In genomic region chr2:46545015-46545839, GRCh38 we compare ENCODE assay signal across 10 cellular contexts. TPM values are rescaled to one million over a fixed set of nuclear protein-coding genes. Genes with fewer than 3 reads are reported as not detected.
DNase-seq lines count a peak whose midpoint lies in the region; ATAC-seq, FAIRE-seq and TF ChIP-seq lines count a peak whose summit lies in the region.
"Had no signal": no experiment of that assay in that cellular context is flagged by ENCODE, and none has a peak within 500 bp of the region (broad histone marks: within the 10 kb centered on the region; RNA-seq: fewer than 3 reads in every experiment).

No MANE protein-coding gene starts in this region.

- DNase-seq in K562 (ENCODE audit: extremely low read depth in 1 of 4, low spot score in 3 of 4) = peak; percentile 32 to 37 (median 36)
- no peak for DNase-seq in smooth muscle cell (lab: John Stamatoyannopoulos, UW; ENCODE audit: unreplicated experiment)
- DNase-seq in stimulated activated naive CD8-positive, alpha-beta T cell treated with anti-CD3 and anti-CD28 coated beads, Interleukin-15, amount 100 ng/mL, for 72 hours = no peak
- DNase-seq in foreskin melanocyte = no peak
- no peak for DNase-seq in NCI-H146 (lab: John Stamatoyannopoulos, UW)
- DNase-seq: HCEC 1CT, PC-3 had no signal

- H3K9ac ChIP-seq in K562 (ENCODE audit: insufficient read depth in 1 of 2, low read depth in 2 of 2, low read length in 2 of 2) (no peak overlapping the region), smooth muscle cell (ENCODE audit: low read depth) (no peak overlapping the region)

- POLR2A ChIA-PET in K562 (lab: Yijun Ruan, JAX) = interaction anchor here (0.5 to 1.9 kb wide), 5 partner anchors 14 to 75 kb away, joined by 3 to 7 read pairs (median 4); no protein-coding TSS in a partner anchor

- no TSS peak for BruUV-seq in K562 (replicated peaks; lab: Mats Ljungman, UMichigan)

- peaks cover under 1% of the 10 kb centered on the region for H3K9me1 ChIP-seq in K562 (ENCODE audit: control insufficient read depth, insufficient read depth, low read length)

- no peak overlapping the region for H3K4me3 ChIP-seq in K562
- H3K4me3 ChIP-seq in smooth muscle cell = no peak overlapping the region

- H3K4me2 ChIP-seq in K562 (ENCODE audit: insufficient read depth, low read length) = 0 out of 2 replicates have a peak overlapping the region, but pooled peaks have one; percentile 0
- peak overlapping the region; percentile 95 for H3K4me2 ChIP-seq in smooth muscle cell

- in situ Hi-C loops in K562 (cut with MboI) = no loop called here

- no peak for TF ChIP-seq POLR2A in K562 (conservative IDR thresholded peaks at IDR 0.05)

- WGBS in K562 (ENCODE audit: insufficient coverage, low coverage, missing lambda C conversion rate) = 5% methylated on average over 7 of the region's 7 CpGs
- 86% methylated on average over 7 of the region's 7 CpGs for WGBS in smooth muscle cell (ENCODE audit: low lambda C conversion rate)

- CTCF ChIA-PET in K562 (lab: Yijun Ruan, JAX; ENCODE audit: low intra/inter-chr PET ratio) = interaction anchor here (0.6 kb wide), 1 partner anchor 552 kb away, joined by 3 read pairs; no protein-coding TSS in a partner anchor

- H3F3A ChIP-seq in smooth muscle cell (ENCODE audit: low read depth) = peaks cover 13% of the 10 kb centered on the region

- H3K79me2 ChIP-seq in K562 (ENCODE audit: control insufficient read depth, insufficient read depth, low read length) (peaks cover 4% of the 10 kb centered on the region; the same call in 1 of the 3 replicates), smooth muscle cell (ENCODE audit: low read depth) (peaks cover 47% of the 10 kb centered on the region)

- no peak overlapping the region for H3K27ac ChIP-seq in K562 (ENCODE audit: extremely low read depth, low read depth, low read length)
- H3K27ac ChIP-seq in smooth muscle cell (ENCODE audit: low read depth) = no peak overlapping the region

- TF ChIP-seq CTCF in K562 (IDR thresholded peaks at IDR 0.05 in 2 of 3, conservative IDR thresholded peaks at IDR 0.05 in 1 of 3; ENCODE audit: insufficient read depth in 2 of 3, low read depth in 1 of 3, low read length in 3 of 3) (no peak), smooth muscle cell (IDR thresholded peaks at IDR 0.05; ENCODE audit: borderline replicate concordance, insufficient read depth, poor library complexity, severe bottlenecking) (no peak)

- H2AFZ ChIP-seq in K562 (ENCODE audit: low read depth, low read length) (no peak overlapping the region), smooth muscle cell (ENCODE audit: low read depth) (no peak overlapping the region)

- no peaks in the 10 kb centered on the region for H3K9me3 Mint-ChIP-seq in stimulated activated naive CD8-positive, alpha-beta T cell treated with anti-CD3 and anti-CD28 coated beads, Interleukin-15, amount 100 ng/mL, for 72 hours
- H3K9me3 Mint-ChIP-seq: stimulated activated naive CD8-positive, alpha-beta T cell treated with anti-CD3 and anti-CD28 coated beads, Interleukin-15, Interleukin-2, amounts not matched to agents 100 ng/mL and 50 ng/mL, for 24 hours had no signal

- peaks cover 73% of the 10 kb centered on the region for H3K4me1 Mint-ChIP-seq in stimulated activated naive CD8-positive, alpha-beta T cell treated with anti-CD3 and anti-CD28 coated beads, Interleukin-15, amount 100 ng/mL, for 72 hours

- TF ChIP-seq RAD21 in K562 (CRISPR knock-in tag; conservative IDR thresholded peaks at IDR 0.05 in 1 of 2, IDR thresholded peaks at IDR 0.05 in 1 of 2) = no peak

- H4K20me1 ChIP-seq in K562 (replicated peaks; ENCODE audit: control insufficient read depth, insufficient read depth, low read length) (peaks cover 4% of the 10 kb centered on the region; the same call in 1 of the 2 replicates), smooth muscle cell (ENCODE audit: low read depth) (peaks cover 60% of the 10 kb centered on the region)

- H3K4me3 Mint-ChIP-seq in stimulated activated naive CD8-positive, alpha-beta T cell treated with anti-CD3 and anti-CD28 coated beads, Interleukin-15, amount 100 ng/mL, for 72 hours = no peak overlapping the region

- H3K4me1 ChIP-seq in K562 (replicated peaks in 1 of 2; ENCODE audit: control insufficient read depth in 2 of 2, insufficient read depth in 2 of 2, low read length in 2 of 2) (peaks cover 28 to 39% of the 10 kb centered on the region in 2 experiments), smooth muscle cell (ENCODE audit: low read depth) (peaks cover 7% of the 10 kb centered on the region)

- intact Hi-C loops in K562 (cut with micrococcal nuclease) = no loop called here

- peak overlapping the region in 1 of 2 donors; percentile 31 for H3K27ac Mint-ChIP-seq in stimulated activated naive CD8-positive, alpha-beta T cell treated with anti-CD3 and anti-CD28 coated beads, Interleukin-15, amount 100 ng/mL, for 72 hours

- H3K36me3 ChIP-seq in K562 (ENCODE audit: control insufficient read depth, insufficient read depth, low read length) (peaks cover 8% of the 10 kb centered on the region; the same call in 1 of the 3 replicates), smooth muscle cell (ENCODE audit: low read depth) (no peaks in the 10 kb centered on the region)

- ATAC-seq in GM18868 (IDR thresholded peaks at IDR 0.05; ENCODE audit: unreplicated experiment) (peak; percentile 24), HG03066 (IDR thresholded peaks at IDR 0.05; ENCODE audit: low read depth, unreplicated experiment) (peak; percentile 17), K562 (no peak)
- ATAC-seq in stimulated activated naive CD8-positive, alpha-beta T cell treated with anti-CD3 and anti-CD28 coated beads, Interleukin-15, amount 100 ng/mL, for 72 hours = no peak
- ATAC-seq: PC-3 had no signal

- H3K27me3 Mint-ChIP-seq in stimulated activated naive CD8-positive, alpha-beta T cell treated with anti-CD3 and anti-CD28 coated beads, Interleukin-15, amount 100 ng/mL, for 72 hours = no peaks in the 10 kb centered on the region
- H3K27me3 Mint-ChIP-seq: stimulated activated naive CD8-positive, alpha-beta T cell treated with anti-CD3 and anti-CD28 coated beads, Interleukin-15, Interleukin-2, amounts not matched to agents 100 ng/mL and 50 ng/mL, for 24 hours had no signal

- TF ChIP-seq EP300 in K562 (IDR thresholded peaks at IDR 0.05; ENCODE audit: low read length) = no peak

- no peaks in the 10 kb centered on the region for H3K27me3 ChIP-seq in K562 (ENCODE audit: control insufficient read depth in 2 of 2, insufficient read depth in 2 of 2, low read length in 2 of 2)
- no peaks in the 10 kb centered on the region for H3K27me3 ChIP-seq in smooth muscle cell (ENCODE audit: low read depth)

- H3K9me3 ChIP-seq in K562 (replicated peaks; ENCODE audit: control insufficient read depth, insufficient read depth, low read depth, low read length) = no peaks in the 10 kb centered on the region
- no peaks in the 10 kb centered on the region for H3K9me3 ChIP-seq in smooth muscle cell (replicated peaks; ENCODE audit: low read depth)

- FAIRE-seq in K562 (lab: Jason Lieb, UNC) = peak; percentile 67

RNA-seq across cellular contexts. Expression of gene ATP6V1E2, which starts 2.9 kb away (rescaled TPM):
- 9.3 and 14.4 TPM in 2 replicates for total RNA-seq in K562 (2011; cell fraction: chromatin; rRNA removed; ENCODE audit: low replicate concordance)
- 6.8 and 8.8 TPM in 2 replicates for total RNA-seq in K562 (2011; cell fraction: nucleolus; rRNA removed)
- total RNA-seq in K562 (2011; cell fraction: nucleoplasm; rRNA removed) = 9.9 and 10.0 TPM in 2 replicates
- total RNA-seq in K562 (2014; rRNA removed) = 8.4 and 9.2 TPM in 2 replicates
- total RNA-seq in K562 (2014; rRNA removed; fragmentation: Illumina TruSeq; extraction: Trizol) = 10.2 and 10.3 TPM in 2 replicates
- total RNA-seq in K562 (2015; rRNA removed; fragmentation: Illumina TruSeq; extraction: Trizol) = 8.8 and 10.0 TPM in 2 replicates
- 9.7 and 11.5 TPM in 2 replicates for total RNA-seq in K562 (2021)
- 8.5 and 11.3 TPM in 2 replicates for polyA plus RNA-seq in K562 (2011; rRNA removed)
- polyA plus RNA-seq in K562 (2011; cell fraction: cytosol; rRNA removed) = 6.7 and 7.3 TPM in 2 replicates
- polyA plus RNA-seq in K562 (2011; cell fraction: nucleus; rRNA removed) = 6.3 and 8.2 TPM in 2 replicates
- polyA plus RNA-seq in K562 (2012) = 7.8 and 14.8 TPM in 2 replicates
- 8.2 and 11.9 TPM in 2 replicates for polyA plus RNA-seq in K562 (2014; fragmentation: Illumina TruSeq; extraction: Trizol)
- polyA plus RNA-seq in K562 (2014; fragmentation: Nextera tagmentation; extraction: Ambion mirVana) = 1 to 10 TPM; 3.8 to 4.1 TPM
- polyA plus RNA-seq in K562 (2014; rRNA removed) = 5.4 and 7.7 TPM in 2 replicates
- 10.0 and 11.0 TPM in 2 replicates for polyA minus RNA-seq in K562 (2011; rRNA and poly(A)+ RNA removed)
- 4.1 and 6.8 TPM in 2 replicates for polyA minus RNA-seq in K562 (2011; cell fraction: cytosol; rRNA and poly(A)+ RNA removed)
- 4.7 and 7.4 TPM in 2 replicates for polyA minus RNA-seq in K562 (2011; cell fraction: nucleus; rRNA and poly(A)+ RNA removed)
- total RNA-seq in smooth muscle cell = 2.1 and 3.2 TPM in 2 replicates
- 3.0 and 5.7 TPM in 2 replicates for polyA plus RNA-seq in smooth muscle cell

RNA-seq across cellular contexts. Expression of gene RHOQ, which starts 2.9 kb away (rescaled TPM):
- 30.6 and 63.3 TPM in 2 replicates for total RNA-seq in K562 (2011; cell fraction: chromatin; rRNA removed; ENCODE audit: low replicate concordance)
- total RNA-seq in K562 (2011; cell fraction: nucleolus; rRNA removed) = 18.5 and 24.9 TPM in 2 replicates
- 38.8 and 65.0 TPM in 2 replicates for total RNA-seq in K562 (2011; cell fraction: nucleoplasm; rRNA removed)
- total RNA-seq in K562 (2014; rRNA removed) (11.0 and 14.2 TPM in 2 replicates), K562 (2014; rRNA removed; fragmentation: Illumina TruSeq; extraction: Trizol) (19.7 and 23.0 TPM in 2 replicates), K562 (2015; rRNA removed; fragmentation: Illumina TruSeq; extraction: Trizol) (20.5 TPM in 2 replicates), K562 (2021) (17.9 and 20.1 TPM in 2 replicates), smooth muscle cell (72.8 and 85.6 TPM in 2 replicates)
- polyA plus RNA-seq in K562 (2011; rRNA removed) (20.8 and 22.9 TPM in 2 replicates), K562 (2014; fragmentation: Illumina TruSeq; extraction: Trizol) (25.6 and 26.5 TPM in 2 replicates), K562 (2014; fragmentation: Nextera tagmentation; extraction: Ambion mirVana) (1 to 10 TPM; 7.6 to 8.2 TPM), K562 (2014; rRNA removed) (15.8 and 17.9 TPM in 2 replicates), smooth muscle cell (30.3 and 34.1 TPM in 2 replicates)
- polyA plus RNA-seq in K562 (2011; cell fraction: cytosol; rRNA removed) = 9.4 and 13.8 TPM in 2 replicates
- polyA plus RNA-seq in K562 (2011; cell fraction: nucleus; rRNA removed) = 46.6 and 53.0 TPM in 2 replicates
- polyA plus RNA-seq in K562 (2012) = 20.0 and 35.0 TPM in 2 replicates
- polyA minus RNA-seq in K562 (2011; rRNA and poly(A)+ RNA removed) = 16.6 and 19.7 TPM in 2 replicates
- polyA minus RNA-seq in K562 (2011; cell fraction: cytosol; rRNA and poly(A)+ RNA removed) = 4.3 and 8.2 TPM in 2 replicates
- 14.7 and 19.4 TPM in 2 replicates for polyA minus RNA-seq in K562 (2011; cell fraction: nucleus; rRNA and poly(A)+ RNA removed)

Comparison
In these comparisons a context has a peak if more than half of its experiments do, and no peak if none do; other contexts are left out.
1. ATAC-seq: peak in GM18868 (single experiment) and HG03066 (single experiment); none in K562 (single experiment) and stimulated activated naive CD8-positive, alpha-beta T cell treated with anti-CD3 and anti-CD28 coated beads, Interleukin-15, amount 100 ng/mL, for 72 hours (single experiment).
2. DNase-seq: peak in K562 (4 of 4); none in smooth muscle cell (single experiment), stimulated activated naive CD8-positive, alpha-beta T cell treated with anti-CD3 and anti-CD28 coated beads, Interleukin-15, amount 100 ng/mL, for 72 hours (0 of 2), foreskin melanocyte (single experiment) and NCI-H146 (single experiment).